In genomic region chr9:131165523-131165922, GRCh38 we compare ENCODE assay signal across 22 cellular contexts.
"Had no signal": no experiment of that assay in that cellular context is flagged by ENCODE, and none has a peak within 500 bp of the region (broad histone marks: within the 10 kb centered on the region; RNA-seq: fewer than 3 reads in every experiment).

No MANE protein-coding gene starts in this region.

- H3K9me3 ChIP-seq: SK-N-SH had no signal

- H3K27ac ChIP-seq: KMS-11 had no signal

- FAIRE-seq: HepG2, RCC 7860 had no signal

- ATAC-seq: HepG2 had no signal

- H3K9ac ChIP-seq: KMS-11, SK-N-SH had no signal

- H3K4me2 ChIP-seq: KMS-11, SK-N-SH had no signal

- DNase-seq: IMR-90, Kasumi-1, MV-4-11, NCI-H1048, NCI-H1436, NCI-H187, NCI-H2029, NCI-H2081 treated with DMSO at 0.1 percent for 48 hours, NCI-H2171, NCI-H226, NCI-H446, NCI-H510A, NCI-H524 treated with DMSO at 0.1 percent for 48 hours, NCI-H69, NCI-H774, Right ventricle myocardium superior, RPMI8226, SK-N-SH, SW 1271 had no signal
